ENCODE assay signal across 14 cellular contexts in the genomic region with DNA sequence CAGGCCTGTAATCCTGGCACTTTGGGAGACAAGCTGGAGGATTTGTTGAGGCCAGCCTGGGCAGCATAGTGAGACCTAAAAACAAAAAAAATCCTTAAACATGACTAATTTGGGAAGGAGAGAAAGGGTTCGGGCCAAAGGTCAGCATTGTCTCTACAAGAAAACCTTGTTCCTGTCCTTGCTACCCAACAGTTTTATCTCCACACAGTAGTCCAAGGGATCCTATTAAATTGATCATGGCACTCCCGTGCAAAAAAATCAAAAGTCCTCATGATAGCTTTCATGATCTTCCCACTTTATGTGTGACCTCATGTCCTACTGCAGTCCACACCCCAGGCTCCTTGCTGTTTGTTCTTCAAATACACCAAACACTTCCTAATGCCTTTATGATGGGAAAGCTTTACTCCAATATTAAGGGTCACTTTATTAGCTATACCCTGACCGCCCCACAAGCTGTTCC. TPM values are rescaled to one million over a fixed set of nuclear protein-coding genes. Genes with fewer than 3 reads are reported as not detected.
DNase-seq lines count a peak whose midpoint lies in the region; ATAC-seq, FAIRE-seq and TF ChIP-seq lines count a peak whose summit lies in the region.
"Had no signal": no experiment of that assay in that cellular context is flagged by ENCODE, and none has a peak within 500 bp of the region (broad histone marks: within the 10 kb centered on the region; RNA-seq: fewer than 3 reads in every experiment).

No MANE protein-coding gene starts in this region.

- H3K9me3 ChIP-seq in SU-DHL-6 (ENCODE audit: insufficient read depth, low read length) (no peaks in the 10 kb centered on the region), kidney (ENCODE audit: control insufficient read depth in 1 of 2, low read length in 2 of 2) (no peaks in the 10 kb centered on the region)
- H3K9me3 ChIP-seq: tibial artery had no signal

- no peak overlapping the region for H3K4me3 Mint-ChIP-seq in Calu3 (ENCODE audit: low read depth, unreplicated experiment)

- H3K27me3 ChIP-seq in SU-DHL-6 (ENCODE audit: low read length), result no peaks in the 10 kb centered on the region
- H3K27me3 ChIP-seq: tibial artery had no signal

- peaks cover 26% of the 10 kb centered on the region for H3K36me3 ChIP-seq in SU-DHL-6 (ENCODE audit: low read length)
- peaks cover 10 to 17% of the 10 kb centered on the region in 2 donors for H3K36me3 ChIP-seq in kidney (ENCODE audit: control insufficient read depth in 1 of 2, insufficient read depth in 2 of 2, low read length in 2 of 2)

- H3K4me1 Mint-ChIP-seq in Calu3 (ENCODE audit: low read depth, unreplicated experiment), result peaks cover under 1% of the 10 kb centered on the region

- ATAC-seq in GM21737 (IDR thresholded peaks at IDR 0.05; ENCODE audit: unreplicated experiment) (no peak), HG02610 (IDR thresholded peaks at IDR 0.05; ENCODE audit: unreplicated experiment) (no peak)

- H3K27me3 Mint-ChIP-seq in Calu3 (ENCODE audit: unreplicated experiment), result no peaks in the 10 kb centered on the region

- H3K27ac Mint-ChIP-seq in Calu3 (ENCODE audit: unreplicated experiment), result peak overlapping the region; percentile 28

- FAIRE-seq in kidney (lab: Jason Lieb, UNC), result no peak
- FAIRE-seq: colon had no signal

- H3K9me3 Mint-ChIP-seq in Calu3 (ENCODE audit: low read depth, unreplicated experiment), result no peaks in the 10 kb centered on the region

- CTCF ChIA-PET in Calu3 (lab: Charles Lee), result no interaction called here

- BruUV-seq in Calu3 (replicated peaks; lab: Mats Ljungman, UMichigan), result no TSS peak

- peaks cover 21% of the 10 kb centered on the region for H4K20me1 ChIP-seq in SU-DHL-6 (ENCODE audit: low read depth, low read length)

- peaks cover 7 to 11% of the 10 kb centered on the region in 2 donors for H3K4me1 ChIP-seq in kidney (ENCODE audit: control insufficient read depth in 1 of 2, insufficient read depth in 1 of 2, low read depth in 1 of 2, low read length in 2 of 2)

- TF ChIP-seq CTCF in Calu3 (IDR thresholded peaks at IDR 0.05; ENCODE audit: unreplicated experiment) (no peak), SU-DHL-6 (IDR thresholded peaks at IDR 0.05; ENCODE audit: insufficient read depth, low read length, poor library complexity, severe bottlenecking) (no peak), kidney (IDR thresholded peaks at IDR 0.05; ENCODE audit: borderline replicate concordance, extremely low read depth, insufficient read depth) (no peak)

- no peak overlapping the region for H3K9ac ChIP-seq in SU-DHL-6 (ENCODE audit: low read length)
- no peak overlapping the region for H3K9ac ChIP-seq in kidney (ENCODE audit: low read length in 2 of 2)

- peaks cover 22% of the 10 kb centered on the region for H3K79me2 ChIP-seq in SU-DHL-6 (ENCODE audit: insufficient read depth, low read length)

- peaks cover 59% of the 10 kb centered on the region for H3K36me3 Mint-ChIP-seq in Calu3 (ENCODE audit: insufficient read depth, unreplicated experiment)

- H3K4me3 ChIP-seq in SU-DHL-6 (ENCODE audit: insufficient read depth, low read length, poor library complexity, severe bottlenecking), result no peak overlapping the region
- no peak overlapping the region for H3K4me3 ChIP-seq in kidney (ENCODE audit: low read length in 2 of 2)
- H3K4me3 ChIP-seq: tibial artery had no signal

- H3K9me2 ChIP-seq in SU-DHL-6 (replicated peaks; ENCODE audit: insufficient read depth, low read length), result no peaks in the 10 kb centered on the region

- peaks cover 56% of the 10 kb centered on the region for H3F3A ChIP-seq in SU-DHL-6 (ENCODE audit: insufficient read depth)

- H3K27ac ChIP-seq in SU-DHL-6 (ENCODE audit: low read depth, low read length) (peak overlapping the region; percentile 5; the same call in 1 of the 2 replicates), kidney (ENCODE audit: low read depth in 2 of 2, low read length in 2 of 2) (no peak overlapping the region)
- H3K27ac ChIP-seq: tibial artery had no signal

- TF ChIP-seq POLR2A in GM19193 (IDR thresholded peaks at IDR 0.05; ENCODE audit: extremely low read depth, insufficient read depth, insufficient read length), result peak; percentile 9

- H3K4me2 ChIP-seq in SU-DHL-6 (ENCODE audit: low read depth, low read length, poor library complexity, severe bottlenecking), result no peak overlapping the region

- DNase-seq in Calu3 (no peak), iris pigment epithelial cell (ENCODE audit: low read depth) (peak; percentile 5), kidney (no peak)
- no peak for DNase-seq in NK-92 treated with Interleukin-12 subunit alpha and Interleukin-12 subunit beta, amount 100 ng/mL, for 24 hours (lab: John Stamatoyannopoulos, UW)
- DNase-seq: mesenchymal stem cell; NCI-H1417 treated with DMSO at 0.1 percent for 48 hours; SHP77 treated with DMSO at 0.1 percent for 48 hours; stimulated activated CD4-positive, alpha-beta T cell treated with anti-CD3 and anti-CD28 coated beads, Interleukin-15, amount 100 ng/mL, for 24 hours; tibial artery had no signal

- intact Hi-C loops in Calu3 (cut with micrococcal nuclease; ENCODE audit: unreplicated experiment), result no loop called here
- intact Hi-C loops in kidney (cut with DNase I), result no loop called here

- H2AFZ ChIP-seq in SU-DHL-6 (ENCODE audit: low read depth, low read length, severe bottlenecking), result no peak overlapping the region

RNA-seq across cellular contexts. Expression of gene RPL15, which starts 4.2 kb away (rescaled TPM):
- total RNA-seq in Calu3 (2022) (1,190 and 1,430 TPM in 2 replicates), kidney (1,508 TPM)
- polyA plus RNA-seq in kidney (ENCODE audit: insufficient read depth, low read depth, low replicate concordance), result 2,114 TPM

RNA-seq across cellular contexts. Expression of gene NKIRAS1, which starts 4.3 kb away (rescaled TPM):
- total RNA-seq in Calu3 (2022), result 7.5 and 7.7 TPM in 2 replicates
- total RNA-seq in kidney, result 7.1 TPM
- polyA plus RNA-seq in kidney (ENCODE audit: insufficient read depth, low read depth, low replicate concordance), result 17.2 TPM

RNA-seq across cellular contexts. Expression of gene NR1D2, which starts 24.0 kb away (rescaled TPM):
- total RNA-seq in Calu3 (2022) (15.8 and 18.9 TPM in 2 replicates), kidney (49.3 TPM)
- polyA plus RNA-seq in kidney (ENCODE audit: insufficient read depth, low read depth, low replicate concordance), result 7.1 TPM
